In genomic region chr3:101077361-101078011, GRCh38 we compare ENCODE assay signal across 17 cellular contexts.
A peak's percentile ranks its signal among the peaks of the same experiment; 100 is the strongest.
DNase-seq lines count a peak whose midpoint lies in the region; ATAC-seq, FAIRE-seq and TF ChIP-seq lines count a peak whose summit lies in the region.
"Had no signal": no experiment of that assay in that cellular context is flagged by ENCODE, and none has a peak within 500 bp of the region (broad histone marks: within the 10 kb centered on the region; RNA-seq: fewer than 3 reads in every experiment).

No MANE protein-coding gene starts in this region.

- DNase-seq in AG10803 (ENCODE audit: low read depth) (peak; percentile 17), RCC 7860 (ENCODE audit: low spot score) (peak; percentile 63), epithelial cell of esophagus (ENCODE audit: low read depth) (peak; percentile 47), lung microvascular endothelial cell (ENCODE audit: low read depth in 2 of 2) (peak; percentile 44 to 79), urothelium cell line (ENCODE audit: low spot score) (no peak), hypothalamus (lab: John Stamatoyannopoulos, UW) (no peak)
- DNase-seq: endodermal cell; GF-D8; NCI-H1048; NCI-H82; stimulated activated CD4-positive, alpha-beta T cell treated with anti-CD3 and anti-CD28 coated beads, Interleukin-15, amount 100 ng/mL, for 24 hours; stomach had no signal

- H3K36me3 Mint-ChIP-seq in activated T-helper 17 cell treated with anti-CD3 and anti-CD28 coated beads, Interleukin-2, amount 50 U/mL, for 72 hours (ENCODE audit: low read depth), result no peaks in the 10 kb centered on the region
- H3K36me3 Mint-ChIP-seq: IgD-negative memory B cell had no signal

- no peak overlapping the region for H3K4me3 Mint-ChIP-seq in activated T-helper 17 cell treated with anti-CD3 and anti-CD28 coated beads, Interleukin-2, amount 50 U/mL, for 72 hours
- H3K4me3 Mint-ChIP-seq: central memory CD8-positive, alpha-beta T cell; endodermal cell; IgD-negative memory B cell had no signal

- no peak overlapping the region for H3K27ac Mint-ChIP-seq in activated T-helper 17 cell treated with anti-CD3 and anti-CD28 coated beads, Interleukin-2, amount 50 U/mL, for 72 hours
- H3K27ac Mint-ChIP-seq: endodermal cell, IgD-negative memory B cell had no signal

- no peaks in the 10 kb centered on the region for H3K9me3 Mint-ChIP-seq in activated T-helper 17 cell treated with anti-CD3 and anti-CD28 coated beads, Interleukin-2, amount 50 U/mL, for 72 hours
- H3K9me3 Mint-ChIP-seq: central memory CD8-positive, alpha-beta T cell; IgD-negative memory B cell had no signal

- H3K4me1 Mint-ChIP-seq in activated T-helper 17 cell treated with anti-CD3 and anti-CD28 coated beads, Interleukin-2, amount 50 U/mL, for 72 hours, result no peaks in the 10 kb centered on the region
- H3K4me1 Mint-ChIP-seq: central memory CD8-positive, alpha-beta T cell; endodermal cell; IgD-negative memory B cell had no signal

- ATAC-seq in activated T-helper 17 cell treated with anti-CD3 and anti-CD28 coated beads, Interleukin-2, amount 50 U/mL, for 72 hours (replicated peaks), result no peak
- ATAC-seq in HG02798 (IDR thresholded peaks at IDR 0.05; ENCODE audit: poor library complexity, unreplicated experiment), result no peak
- ATAC-seq: activated CD4-positive, CD25-positive, alpha-beta regulatory T cell treated with anti-CD3 and anti-CD28 coated beads, Interleukin-2, amount 50 U/mL, for 24 hours had no signal

- FAIRE-seq in RCC 7860 (lab: Jason Lieb, UNC) (peak; percentile 96), urothelium cell line (lab: Jason Lieb, UNC) (no peak)

- H3K4me3 ChIP-seq in AG10803 (ENCODE audit: low read length) (no peak overlapping the region), epithelial cell of esophagus (ENCODE audit: low read length) (no peak overlapping the region)
- H3K4me3 ChIP-seq: stomach had no signal

- TF ChIP-seq CTCF in AG10803 (conservative IDR thresholded peaks at IDR 0.05; ENCODE audit: low read length) (no peak), epithelial cell of esophagus (IDR thresholded peaks at IDR 0.05; ENCODE audit: insufficient read depth, low read depth, low read length, missing control alignments) (no peak)

- H3K27me3 Mint-ChIP-seq in activated T-helper 17 cell treated with anti-CD3 and anti-CD28 coated beads, Interleukin-2, amount 50 U/mL, for 72 hours, result peaks cover 19% of the 10 kb centered on the region

Comparison
In these comparisons a context has a peak if more than half of its experiments do, and no peak if none do; other contexts are left out.
1. DNase-seq: peak in AG10803 (single experiment), RCC 7860 (single experiment), epithelial cell of esophagus (single experiment) and lung microvascular endothelial cell (2 of 2); none in urothelium cell line (single experiment) and hypothalamus (0 of 51).